8 cellular contexts compared by ENCODE assay signal in genomic region chrX:52261125-52261462, GRCh38.
DNase-seq lines count a peak whose midpoint lies in the region; ATAC-seq, FAIRE-seq and TF ChIP-seq lines count a peak whose summit lies in the region.

No MANE protein-coding gene starts in this region.

- H4K8ac ChIP-seq in H9 (replicated peaks; ENCODE audit: insufficient read length, low read depth, low read length), result no peak overlapping the region

- H2AFZ ChIP-seq in H9 (ENCODE audit: low read length) (no peak overlapping the region), HepG2 (ENCODE audit: low read length) (no peak overlapping the region)

- ATAC-seq in A549 (no peak; a peak in 1 of 6 replicates), HepG2 (no peak; the same call in 2 of the 3 replicates)

- no peaks in the 10 kb centered on the region for H3K27me3 ChIP-seq in H9 (ENCODE audit: insufficient read depth, low read length)
- no peaks in the 10 kb centered on the region for H3K27me3 ChIP-seq in HepG2 (ENCODE audit: control insufficient read depth in 1 of 2, insufficient read depth in 2 of 2, low read length in 2 of 2)

- H2BK12ac ChIP-seq in H9 (ENCODE audit: insufficient read length, low read depth, low read length), result no peak overlapping the region

- H3K4ac ChIP-seq in H9 (ENCODE audit: low read depth, low read length), result no peak overlapping the region

- no peak overlapping the region for H4K91ac ChIP-seq in H9 (ENCODE audit: insufficient read length, low read depth, low read length)

- H2BK5ac ChIP-seq in H9 (ENCODE audit: insufficient read length, low read length), result no peak overlapping the region

- H3K4me2 ChIP-seq in A549, result peak overlapping the region; percentile 91
- H3K4me2 ChIP-seq in H9 (ENCODE audit: insufficient read depth, insufficient read length, low read length), result peak overlapping the region; percentile 51
- peak overlapping the region; percentile 72 for H3K4me2 ChIP-seq in HepG2 (ENCODE audit: low read depth, low read length)

- no peak overlapping the region for H2BK15ac ChIP-seq in H9 (ENCODE audit: low read depth, low read length)

- no peaks in the 10 kb centered on the region; a peak in 1 of 7 replicates for H3K36me3 Mint-ChIP-seq in H9 (ENCODE audit: insufficient read depth in 1 of 3, low read depth in 3 of 3)
- H3K36me3 Mint-ChIP-seq in activated naive CD8-positive, alpha-beta T cell treated with anti-CD3 and anti-CD28 coated beads for 36 hours, result no peaks in the 10 kb centered on the region

- H3K9me3 Mint-ChIP-seq in H9, result peaks cover 51 to 61% of the 10 kb centered on the region in 2 experiments
- H3K9me3 Mint-ChIP-seq in activated naive CD8-positive, alpha-beta T cell treated with anti-CD3 and anti-CD28 coated beads for 36 hours, result no peaks in the 10 kb centered on the region

- H3K79me2 ChIP-seq in H9 (ENCODE audit: insufficient read depth, low read length) (no peaks in the 10 kb centered on the region), HepG2 (ENCODE audit: insufficient read depth, low read length) (no peaks in the 10 kb centered on the region)

- no peak overlapping the region for H2BK120ac ChIP-seq in H9 (ENCODE audit: low read depth, low read length, poor library complexity, severe bottlenecking)

- no peak overlapping the region for H2AK5ac ChIP-seq in H9 (ENCODE audit: insufficient read length, low read length)

- H3K4me1 Mint-ChIP-seq in H9, result peaks cover 17 to 19% of the 10 kb centered on the region in 2 experiments
- peaks cover 13% of the 10 kb centered on the region for H3K4me1 Mint-ChIP-seq in activated naive CD8-positive, alpha-beta T cell treated with anti-CD3 and anti-CD28 coated beads for 36 hours

- DNase-seq in A549 (ENCODE audit: low read depth in 1 of 2, low spot score in 1 of 2) (no peak), H9 (no peak), HepG2 (ENCODE audit: low spot score) (no peak), NCI-H82 (lab: John Stamatoyannopoulos, UW) (no peak), lower leg skin (ENCODE audit: low spot score in 2 of 2) (no peak)
- DNase-seq in activated naive CD8-positive, alpha-beta T cell treated with anti-CD3 and anti-CD28 coated beads for 36 hours, result no peak
- DNase-seq in stimulated activated CD4-positive, alpha-beta T cell treated with anti-CD3 and anti-CD28 coated beads, Interleukin-2, amount 100 ng/mL, for 48 hours, result no peak
- no peak for DNase-seq in NK-92 treated with Interleukin-12 subunit alpha and Interleukin-12 subunit beta, amount 100 ng/mL, for 24 hours (lab: John Stamatoyannopoulos, UW)

- H3K4me1 ChIP-seq in A549, result peaks cover 3% of the 10 kb centered on the region; the same call in 1 of the 3 replicates
- no peaks in the 10 kb centered on the region for H3K4me1 ChIP-seq in H9 (ENCODE audit: insufficient read depth, low read length)
- H3K4me1 ChIP-seq in HepG2 (ENCODE audit: insufficient read depth, low read length), result peaks cover 8% of the 10 kb centered on the region

- BruUV-seq in HepG2 (replicated peaks; lab: Mats Ljungman, UMichigan), result no TSS peak

- H3K79me1 ChIP-seq in H9 (ENCODE audit: insufficient read depth, low read depth, low read length, poor library complexity, severe bottlenecking), result no peaks in the 10 kb centered on the region

- intact Hi-C loops in HepG2 (cut with micrococcal nuclease; ENCODE audit: unreplicated experiment), result no loop called here
- intact Hi-C loops in lower leg skin (cut with DNase I; ENCODE audit: low total_unique reads), result no loop called here

- H3K23ac ChIP-seq in H9 (ENCODE audit: insufficient read length, low read depth, low read length), result no peak overlapping the region

- peak overlapping the region; percentile 51; the same call in 2 of the 3 replicates for H3K4me3 ChIP-seq in A549
- peak overlapping the region in 2 of 3 experiments; percentile 64 to 73; a peak in 2 of 6 replicates for H3K4me3 ChIP-seq in HepG2 (replicated peaks in 1 of 3; ENCODE audit: insufficient read depth in 1 of 3, low read depth in 2 of 3, low read length in 3 of 3)
- H3K4me3 ChIP-seq in lower leg skin (ENCODE audit: low read depth, poor library complexity, severe bottlenecking), result no peak overlapping the region

- TF ChIP-seq EP300 in A549 (IDR thresholded peaks at IDR 0.05), result no peak
- no peak for TF ChIP-seq EP300 in HepG2 (IDR thresholded peaks at IDR 0.05; ENCODE audit: low read depth in 2 of 2, low read length in 2 of 2)
- TF ChIP-seq EP300 in HepG2 (CRISPR knock-in tag; IDR thresholded peaks at IDR 0.05; ENCODE audit: borderline replicate concordance), result no peak

- FAIRE-seq in A549 (lab: Jason Lieb, UNC) (no peak), HepG2 (lab: Jason Lieb, UNC) (no peak)

- H4K20me1 ChIP-seq in H9 (ENCODE audit: control insufficient read depth, insufficient read depth, insufficient read length) (no peaks in the 10 kb centered on the region), HepG2 (ENCODE audit: insufficient read depth, low read length) (no peaks in the 10 kb centered on the region)

- H3K9me3 ChIP-seq in A549, result no peaks in the 10 kb centered on the region
- H3K9me3 ChIP-seq in H9 (ENCODE audit: control insufficient read depth, low read depth, low read length), result peaks cover 21% of the 10 kb centered on the region
- H3K9me3 ChIP-seq in HepG2 (ENCODE audit: low read length), result no peaks in the 10 kb centered on the region

- H3K9ac ChIP-seq in H9 (ENCODE audit: extremely low read depth, insufficient read length, low read length) (no peak overlapping the region), HepG2 (ENCODE audit: insufficient read depth, low read depth, low read length) (no peak overlapping the region)

- H3K27me3 Mint-ChIP-seq in H9 (ENCODE audit: low read depth), result no peaks in the 10 kb centered on the region; the same call in none of the 2 replicates
- peaks cover 4% of the 10 kb centered on the region for H3K27me3 Mint-ChIP-seq in activated naive CD8-positive, alpha-beta T cell treated with anti-CD3 and anti-CD28 coated beads for 36 hours

- H3K56ac ChIP-seq in H9 (ENCODE audit: insufficient read length, low read depth, low read length), result no peak overlapping the region

- H3T11ph ChIP-seq in H9 (ENCODE audit: low read length), result no peak overlapping the region

- H3K36me3 ChIP-seq in HepG2 (replicated peaks in 1 of 2; ENCODE audit: control insufficient read depth in 1 of 2, insufficient read depth in 2 of 2, low read length in 2 of 2), result no peaks in the 10 kb centered on the region

- peaks cover 3% of the 10 kb centered on the region for H3K23me2 ChIP-seq in H9 (ENCODE audit: insufficient read length, low read depth, low read length, poor library complexity, severe bottlenecking)

- H3K14ac ChIP-seq in H9 (ENCODE audit: insufficient read depth, low read length), result no peak overlapping the region

- H3K27ac ChIP-seq in A549 (peak overlapping the region in 1 of 2 experiments; percentile 95; a peak in 3 of 6 replicates), H9 (ENCODE audit: insufficient read length, low read depth, low read length) (peak overlapping the region; percentile 48), HepG2 (ENCODE audit: extremely low read length, insufficient read depth, low read length) (no peak overlapping the region)

- TF ChIP-seq RAD21 in A549 (conservative IDR thresholded peaks at IDR 0.05 in 1 of 2, IDR thresholded peaks at IDR 0.05 in 1 of 2) (no peak), HepG2 (CRISPR knock-in tag; IDR thresholded peaks at IDR 0.05) (no peak)

- H3K4me3 Mint-ChIP-seq in H9, result peak overlapping the region; percentile 92 to 93
- H3K4me3 Mint-ChIP-seq in activated naive CD8-positive, alpha-beta T cell treated with anti-CD3 and anti-CD28 coated beads for 36 hours, result peak overlapping the region; percentile 92

- CTCF ChIA-PET in A549 (lab: Yijun Ruan, JAX) (interaction anchor here (1.0 to 1.9 kb wide), 5 partner anchors 8 to 774 kb away, joined by 3 to 7 read pairs (median 6); no protein-coding TSS in a partner anchor), HepG2 (lab: Yijun Ruan, JAX; ENCODE audit: low intra/inter-chr PET ratio, low total read pairs) (no interaction called here)

- H3K27ac Mint-ChIP-seq in H9, result peak overlapping the region; percentile 99 to 100 (median 99); a peak in 3 of 7 replicates
- peak overlapping the region; percentile 98 for H3K27ac Mint-ChIP-seq in activated naive CD8-positive, alpha-beta T cell treated with anti-CD3 and anti-CD28 coated beads for 36 hours

- no peak overlapping the region for H4K5ac ChIP-seq in H9 (ENCODE audit: insufficient read length, low read depth, low read length)

- no peak overlapping the region for H2BK20ac ChIP-seq in H9 (ENCODE audit: low read depth, low read length, poor library complexity, severe bottlenecking)

- in situ Hi-C loops in HepG2 (cut with HindIII; ENCODE audit: extremely low pct_ligation_motif_present, low pct_unique_long_range_greater_than_20kb), result no loop called here

- POLR2A ChIA-PET in A549 (lab: Yijun Ruan, JAX), result interaction anchor here (1.0 kb wide), 1 partner anchor 774 kb away, joined by 3 read pairs; no protein-coding TSS in a partner anchor
- POLR2A ChIA-PET in HepG2 (lab: Yijun Ruan, JAX), result no interaction called here

- no peak for TF ChIP-seq CTCF in A549 (IDR thresholded peaks at IDR 0.05)
- no peak for TF ChIP-seq CTCF in H9 (conservative IDR thresholded peaks at IDR 0.05)
- no peak for TF ChIP-seq CTCF in HepG2 (CRISPR knock-in tag; IDR thresholded peaks at IDR 0.05)
- no peak for TF ChIP-seq CTCF in lower leg skin (IDR thresholded peaks at IDR 0.05)

- WGBS in A549 (ENCODE audit: missing lambda C conversion rate), result 0% methylated on average over 2 of the region's 2 CpGs
- WGBS in H9 (ENCODE audit: extremely low coverage, insufficient read length, low lambda C conversion rate), result no CpG with 5 or more reads among the region's 2 CpGs
- WGBS in HepG2 (ENCODE audit: low lambda C conversion rate), result 3% methylated on average over 2 of the region's 2 CpGs
- WGBS in lower leg skin, 2 donors, result 0 to 12% methylated on average over 2 of the region's 2 CpGs

- TF ChIP-seq POLR2A in A549 (IDR thresholded peaks at IDR 0.05; ENCODE audit: low read length) (no peak), HepG2 (IDR thresholded peaks at IDR 0.05; ENCODE audit: insufficient read depth in 1 of 2, low read depth in 2 of 2, low read length in 2 of 2) (no peak), lower leg skin (IDR thresholded peaks at IDR 0.05) (no peak)

- no peak overlapping the region for H3K18ac ChIP-seq in H9 (ENCODE audit: insufficient read length, low read depth, low read length)

TF ChIP-seq in A549, 52 proteins besides CTCF, POLR2A, EP300 and RAD21 (continues in another document):
- TF ChIP-seq EHMT2 (IDR thresholded peaks at IDR 0.05; ENCODE audit: low read depth) (no peak), CHD4 (IDR thresholded peaks at IDR 0.05; ENCODE audit: borderline replicate concordance) (no peak), ZC3H11A (IDR thresholded peaks at IDR 0.05) (no peak), FOSB (CRISPR knock-in tag; IDR thresholded peaks at IDR 0.05) (no peak), KDM5A (IDR thresholded peaks at IDR 0.05) (no peak), RNF2 (IDR thresholded peaks at IDR 0.05; ENCODE audit: borderline replicate concordance, low read depth) (no peak)

TF ChIP-seq in HepG2, 621 proteins besides CTCF, POLR2A, EP300 and RAD21 (continues in another document):
- no peak for TF ChIP-seq MTA3 (CRISPR knock-in tag; IDR thresholded peaks at IDR 0.05)
- TF ChIP-seq CBX1 (IDR thresholded peaks at IDR 0.05; ENCODE audit: low read depth), result no peak
